1 cellular context compared by ENCODE assay signal in the genomic region with DNA sequence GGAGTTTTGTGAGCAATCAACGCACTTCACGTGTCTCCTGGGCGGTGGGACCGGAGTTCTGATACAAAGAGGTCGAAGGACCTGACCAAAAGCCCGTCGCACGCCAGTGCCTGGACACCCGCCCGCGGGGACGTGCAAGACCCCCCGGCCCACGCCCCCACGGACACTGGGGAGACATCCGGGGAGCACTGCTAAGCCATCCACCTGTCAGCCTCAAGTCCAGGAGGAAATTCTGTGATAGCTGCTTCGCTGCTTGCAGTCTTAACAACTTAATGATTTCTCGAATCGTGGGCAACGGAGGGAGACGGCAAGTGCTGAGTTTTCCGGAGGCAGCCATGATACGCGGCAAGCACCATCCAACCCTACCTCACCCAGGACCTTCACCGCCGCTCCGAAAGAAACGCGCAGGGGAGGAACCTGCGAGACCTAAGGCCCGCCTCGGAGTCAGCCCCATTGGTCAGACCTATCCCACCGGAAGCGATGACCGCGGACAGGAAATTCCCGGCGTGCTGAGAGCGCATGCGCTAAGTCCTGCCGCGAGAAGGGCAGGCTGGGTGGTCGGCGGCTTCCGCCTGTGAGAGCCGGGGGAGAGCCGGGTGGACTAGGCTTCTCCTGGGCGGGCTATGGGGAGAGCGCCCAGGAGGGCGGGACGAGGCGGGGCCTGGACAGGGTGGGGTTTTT.
TF ChIP-seq lines count a peak whose summit lies in the region.

A gene (minus strand): TSS at position 393 of the 681 bp plus-strand sequence. CDS start 56 bp downstream, at position 337.

TF ChIP-seq in HepG2, 621 proteins besides CTCF, POLR2A, EP300 and RAD21 (continued from another document and continues in another):
- TF ChIP-seq, protein P1, sequence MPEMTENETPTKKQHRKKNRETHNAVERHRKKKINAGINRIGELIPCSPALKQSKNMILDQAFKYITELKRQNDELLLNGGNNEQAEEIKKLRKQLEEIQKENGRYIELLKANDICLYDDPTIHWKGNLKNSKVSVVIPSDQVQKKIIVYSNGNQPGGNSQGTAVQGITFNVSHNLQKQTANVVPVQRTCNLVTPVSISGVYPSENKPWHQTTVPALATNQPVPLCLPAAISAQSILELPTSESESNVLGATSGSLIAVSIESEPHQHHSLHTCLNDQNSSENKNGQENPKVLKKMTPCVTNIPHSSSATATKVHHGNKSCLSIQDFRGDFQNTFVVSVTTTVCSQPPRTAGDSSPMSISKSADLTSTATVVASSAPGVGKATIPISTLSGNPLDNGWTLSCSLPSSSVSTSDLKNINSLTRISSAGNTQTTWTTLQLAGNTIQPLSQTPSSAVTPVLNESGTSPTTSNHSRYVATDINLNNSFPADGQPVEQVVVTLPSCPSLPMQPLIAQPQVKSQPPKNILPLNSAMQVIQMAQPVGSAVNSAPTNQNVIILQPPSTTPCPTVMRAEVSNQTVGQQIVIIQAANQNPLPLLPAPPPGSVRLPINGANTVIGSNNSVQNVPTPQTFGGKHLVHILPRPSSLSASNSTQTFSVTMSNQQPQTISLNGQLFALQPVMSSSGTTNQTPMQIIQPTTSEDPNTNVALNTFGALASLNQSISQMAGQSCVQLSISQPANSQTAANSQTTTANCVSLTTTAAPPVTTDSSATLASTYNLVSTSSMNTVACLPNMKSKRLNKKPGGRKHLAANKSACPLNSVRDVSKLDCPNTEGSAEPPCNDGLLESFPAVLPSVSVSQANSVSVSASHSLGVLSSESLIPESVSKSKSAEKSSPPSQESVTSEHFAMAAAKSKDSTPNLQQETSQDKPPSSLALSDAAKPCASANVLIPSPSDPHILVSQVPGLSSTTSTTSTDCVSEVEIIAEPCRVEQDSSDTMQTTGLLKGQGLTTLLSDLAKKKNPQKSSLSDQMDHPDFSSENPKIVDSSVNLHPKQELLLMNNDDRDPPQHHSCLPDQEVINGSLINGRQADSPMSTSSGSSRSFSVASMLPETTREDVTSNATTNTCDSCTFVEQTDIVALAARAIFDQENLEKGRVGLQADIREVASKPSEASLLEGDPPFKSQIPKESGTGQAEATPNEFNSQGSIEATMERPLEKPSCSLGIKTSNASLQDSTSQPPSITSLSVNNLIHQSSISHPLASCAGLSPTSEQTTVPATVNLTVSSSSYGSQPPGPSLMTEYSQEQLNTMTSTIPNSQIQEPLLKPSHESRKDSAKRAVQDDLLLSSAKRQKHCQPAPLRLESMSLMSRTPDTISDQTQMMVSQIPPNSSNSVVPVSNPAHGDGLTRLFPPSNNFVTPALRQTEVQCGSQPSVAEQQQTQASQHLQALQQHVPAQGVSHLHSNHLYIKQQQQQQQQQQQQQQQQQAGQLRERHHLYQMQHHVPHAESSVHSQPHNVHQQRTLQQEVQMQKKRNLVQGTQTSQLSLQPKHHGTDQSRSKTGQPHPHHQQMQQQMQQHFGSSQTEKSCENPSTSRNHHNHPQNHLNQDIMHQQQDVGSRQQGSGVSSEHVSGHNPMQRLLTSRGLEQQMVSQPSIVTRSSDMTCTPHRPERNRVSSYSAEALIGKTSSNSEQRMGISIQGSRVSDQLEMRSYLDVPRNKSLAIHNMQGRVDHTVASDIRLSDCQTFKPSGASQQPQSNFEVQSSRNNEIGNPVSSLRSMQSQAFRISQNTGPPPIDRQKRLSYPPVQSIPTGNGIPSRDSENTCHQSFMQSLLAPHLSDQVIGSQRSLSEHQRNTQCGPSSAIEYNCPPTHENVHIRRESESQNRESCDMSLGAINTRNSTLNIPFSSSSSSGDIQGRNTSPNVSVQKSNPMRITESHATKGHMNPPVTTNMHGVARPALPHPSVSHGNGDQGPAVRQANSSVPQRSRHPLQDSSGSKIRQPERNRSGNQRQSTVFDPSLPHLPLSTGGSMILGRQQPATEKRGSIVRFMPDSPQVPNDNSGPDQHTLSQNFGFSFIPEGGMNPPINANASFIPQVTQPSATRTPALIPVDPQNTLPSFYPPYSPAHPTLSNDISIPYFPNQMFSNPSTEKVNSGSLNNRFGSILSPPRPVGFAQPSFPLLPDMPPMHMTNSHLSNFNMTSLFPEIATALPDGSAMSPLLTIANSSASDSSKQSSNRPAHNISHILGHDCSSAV (CRISPR knock-in tag; IDR thresholded peaks at IDR 0.05; ENCODE audit: borderline replicate concordance): no peak
- TF ChIP-seq PHF8 (CRISPR knock-in tag; IDR thresholded peaks at IDR 0.05) (peak; percentile 88), ZNF660 (CRISPR knock-in tag; IDR thresholded peaks at IDR 0.05; ENCODE audit: borderline replicate concordance, low read depth) (no peak), ZNF44 (CRISPR knock-in tag; IDR thresholded peaks at IDR 0.05) (peak; percentile 92; the same call in 1 of the 2 replicates), CHD4 (IDR thresholded peaks at IDR 0.05; ENCODE audit: borderline replicate concordance, low read length) (no peak), ZBTB7A (CRISPR knock-in tag; IDR thresholded peaks at IDR 0.05) (peak; percentile 54; the same call in 1 of the 2 replicates), ZFX (CRISPR knock-in tag; IDR thresholded peaks at IDR 0.05; ENCODE audit: low read depth) (peak; percentile 63), AKAP8 (CRISPR knock-in tag; IDR thresholded peaks at IDR 0.05) (no peak), CBX5 (CRISPR knock-in tag; IDR thresholded peaks at IDR 0.05; ENCODE audit: borderline replicate concordance) (peak; percentile 29; the same call in 1 of the 2 replicates), ZNF510 (CRISPR knock-in tag; IDR thresholded peaks at IDR 0.05; ENCODE audit: low read depth) (peak; percentile 66; the same call in 1 of the 2 replicates), ZNF335 (CRISPR knock-in tag; IDR thresholded peaks at IDR 0.05) (no peak), MAZ (IDR thresholded peaks at IDR 0.05; ENCODE audit: borderline replicate concordance, low read depth, low read length) (peak; percentile 94; the same call in 1 of the 2 replicates), MAZ (CRISPR knock-in tag; IDR thresholded peaks at IDR 0.05; ENCODE audit: low read depth) (peak; percentile 40; the same call in 1 of the 2 replicates), ZNF20 (CRISPR knock-in tag; IDR thresholded peaks at IDR 0.05) (no peak; the same call in 1 of the 2 replicates), SRSF1 (optimal IDR thresholded peaks at IDR 0.05; ENCODE audit: low read depth, low read length) (peak; percentile 77), ZNF713 (CRISPR knock-in tag; IDR thresholded peaks at IDR 0.05) (no peak), ZNF180 (CRISPR knock-in tag; IDR thresholded peaks at IDR 0.05; ENCODE audit: borderline replicate concordance, low read depth) (peak; percentile 82; the same call in 1 of the 2 replicates), ZNF891 (CRISPR knock-in tag; IDR thresholded peaks at IDR 0.05) (0 out of 2 replicates have a peak, but pooled peaks have one; percentile 14), RBM22 (optimal IDR thresholded peaks at IDR 0.05; ENCODE audit: low read length) (peak; percentile 83), ZBTB3 (CRISPR knock-in tag; IDR thresholded peaks at IDR 0.05; ENCODE audit: borderline replicate concordance, low read depth) (peak; percentile 68; the same call in 1 of the 2 replicates), ZBTB1 (CRISPR knock-in tag; IDR thresholded peaks at IDR 0.05; ENCODE audit: borderline replicate concordance) (no peak; the same call in 1 of the 2 replicates), NCOA1 (CRISPR knock-in tag; IDR thresholded peaks at IDR 0.05) (no peak), NR3C1 (CRISPR knock-in tag; IDR thresholded peaks at IDR 0.05) (no peak)
- TF ChIP-seq, protein P2, sequence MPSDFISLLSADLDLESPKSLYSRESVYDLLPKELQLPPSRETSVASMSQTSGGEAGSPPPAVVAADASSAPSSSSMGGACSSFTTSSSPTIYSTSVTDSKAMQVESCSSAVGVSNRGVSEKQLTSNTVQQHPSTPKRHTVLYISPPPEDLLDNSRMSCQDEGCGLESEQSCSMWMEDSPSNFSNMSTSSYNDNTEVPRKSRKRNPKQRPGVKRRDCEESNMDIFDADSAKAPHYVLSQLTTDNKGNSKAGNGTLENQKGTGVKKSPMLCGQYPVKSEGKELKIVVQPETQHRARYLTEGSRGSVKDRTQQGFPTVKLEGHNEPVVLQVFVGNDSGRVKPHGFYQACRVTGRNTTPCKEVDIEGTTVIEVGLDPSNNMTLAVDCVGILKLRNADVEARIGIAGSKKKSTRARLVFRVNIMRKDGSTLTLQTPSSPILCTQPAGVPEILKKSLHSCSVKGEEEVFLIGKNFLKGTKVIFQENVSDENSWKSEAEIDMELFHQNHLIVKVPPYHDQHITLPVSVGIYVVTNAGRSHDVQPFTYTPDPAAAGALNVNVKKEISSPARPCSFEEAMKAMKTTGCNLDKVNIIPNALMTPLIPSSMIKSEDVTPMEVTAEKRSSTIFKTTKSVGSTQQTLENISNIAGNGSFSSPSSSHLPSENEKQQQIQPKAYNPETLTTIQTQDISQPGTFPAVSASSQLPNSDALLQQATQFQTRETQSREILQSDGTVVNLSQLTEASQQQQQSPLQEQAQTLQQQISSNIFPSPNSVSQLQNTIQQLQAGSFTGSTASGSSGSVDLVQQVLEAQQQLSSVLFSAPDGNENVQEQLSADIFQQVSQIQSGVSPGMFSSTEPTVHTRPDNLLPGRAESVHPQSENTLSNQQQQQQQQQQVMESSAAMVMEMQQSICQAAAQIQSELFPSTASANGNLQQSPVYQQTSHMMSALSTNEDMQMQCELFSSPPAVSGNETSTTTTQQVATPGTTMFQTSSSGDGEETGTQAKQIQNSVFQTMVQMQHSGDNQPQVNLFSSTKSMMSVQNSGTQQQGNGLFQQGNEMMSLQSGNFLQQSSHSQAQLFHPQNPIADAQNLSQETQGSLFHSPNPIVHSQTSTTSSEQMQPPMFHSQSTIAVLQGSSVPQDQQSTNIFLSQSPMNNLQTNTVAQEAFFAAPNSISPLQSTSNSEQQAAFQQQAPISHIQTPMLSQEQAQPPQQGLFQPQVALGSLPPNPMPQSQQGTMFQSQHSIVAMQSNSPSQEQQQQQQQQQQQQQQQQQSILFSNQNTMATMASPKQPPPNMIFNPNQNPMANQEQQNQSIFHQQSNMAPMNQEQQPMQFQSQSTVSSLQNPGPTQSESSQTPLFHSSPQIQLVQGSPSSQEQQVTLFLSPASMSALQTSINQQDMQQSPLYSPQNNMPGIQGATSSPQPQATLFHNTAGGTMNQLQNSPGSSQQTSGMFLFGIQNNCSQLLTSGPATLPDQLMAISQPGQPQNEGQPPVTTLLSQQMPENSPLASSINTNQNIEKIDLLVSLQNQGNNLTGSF (CRISPR knock-in tag; IDR thresholded peaks at IDR 0.05): peak; percentile 81
- TF ChIP-seq, protein P3, sequence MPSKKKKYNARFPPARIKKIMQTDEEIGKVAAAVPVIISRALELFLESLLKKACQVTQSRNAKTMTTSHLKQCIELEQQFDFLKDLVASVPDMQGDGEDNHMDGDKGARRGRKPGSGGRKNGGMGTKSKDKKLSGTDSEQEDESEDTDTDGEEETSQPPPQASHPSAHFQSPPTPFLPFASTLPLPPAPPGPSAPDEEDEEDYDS (CRISPR knock-in tag; IDR thresholded peaks at IDR 0.05): peak; percentile 92
- TF ChIP-seq, protein P4, sequence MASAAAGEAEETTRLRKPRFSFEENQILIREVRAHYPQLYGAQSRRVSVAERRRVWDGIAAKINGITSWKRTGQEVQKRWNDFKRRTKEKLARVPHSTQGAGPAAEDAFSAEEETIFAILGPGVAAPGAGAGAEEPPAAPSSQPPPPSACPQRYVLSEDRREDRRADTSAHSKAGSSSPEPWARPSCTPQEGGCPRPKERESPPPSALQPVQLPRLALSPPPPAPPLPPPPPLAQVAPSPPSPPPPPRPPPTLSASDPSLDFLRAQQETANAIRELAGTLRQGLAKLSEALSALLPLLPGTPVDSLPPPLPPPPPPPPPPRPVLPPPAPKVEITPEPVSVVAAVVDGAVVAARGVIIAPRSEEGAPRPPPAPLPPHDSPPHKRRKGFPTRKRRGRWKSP (CRISPR knock-in tag; IDR thresholded peaks at IDR 0.05): peak; percentile 34
- TF ChIP-seq, protein P5, sequence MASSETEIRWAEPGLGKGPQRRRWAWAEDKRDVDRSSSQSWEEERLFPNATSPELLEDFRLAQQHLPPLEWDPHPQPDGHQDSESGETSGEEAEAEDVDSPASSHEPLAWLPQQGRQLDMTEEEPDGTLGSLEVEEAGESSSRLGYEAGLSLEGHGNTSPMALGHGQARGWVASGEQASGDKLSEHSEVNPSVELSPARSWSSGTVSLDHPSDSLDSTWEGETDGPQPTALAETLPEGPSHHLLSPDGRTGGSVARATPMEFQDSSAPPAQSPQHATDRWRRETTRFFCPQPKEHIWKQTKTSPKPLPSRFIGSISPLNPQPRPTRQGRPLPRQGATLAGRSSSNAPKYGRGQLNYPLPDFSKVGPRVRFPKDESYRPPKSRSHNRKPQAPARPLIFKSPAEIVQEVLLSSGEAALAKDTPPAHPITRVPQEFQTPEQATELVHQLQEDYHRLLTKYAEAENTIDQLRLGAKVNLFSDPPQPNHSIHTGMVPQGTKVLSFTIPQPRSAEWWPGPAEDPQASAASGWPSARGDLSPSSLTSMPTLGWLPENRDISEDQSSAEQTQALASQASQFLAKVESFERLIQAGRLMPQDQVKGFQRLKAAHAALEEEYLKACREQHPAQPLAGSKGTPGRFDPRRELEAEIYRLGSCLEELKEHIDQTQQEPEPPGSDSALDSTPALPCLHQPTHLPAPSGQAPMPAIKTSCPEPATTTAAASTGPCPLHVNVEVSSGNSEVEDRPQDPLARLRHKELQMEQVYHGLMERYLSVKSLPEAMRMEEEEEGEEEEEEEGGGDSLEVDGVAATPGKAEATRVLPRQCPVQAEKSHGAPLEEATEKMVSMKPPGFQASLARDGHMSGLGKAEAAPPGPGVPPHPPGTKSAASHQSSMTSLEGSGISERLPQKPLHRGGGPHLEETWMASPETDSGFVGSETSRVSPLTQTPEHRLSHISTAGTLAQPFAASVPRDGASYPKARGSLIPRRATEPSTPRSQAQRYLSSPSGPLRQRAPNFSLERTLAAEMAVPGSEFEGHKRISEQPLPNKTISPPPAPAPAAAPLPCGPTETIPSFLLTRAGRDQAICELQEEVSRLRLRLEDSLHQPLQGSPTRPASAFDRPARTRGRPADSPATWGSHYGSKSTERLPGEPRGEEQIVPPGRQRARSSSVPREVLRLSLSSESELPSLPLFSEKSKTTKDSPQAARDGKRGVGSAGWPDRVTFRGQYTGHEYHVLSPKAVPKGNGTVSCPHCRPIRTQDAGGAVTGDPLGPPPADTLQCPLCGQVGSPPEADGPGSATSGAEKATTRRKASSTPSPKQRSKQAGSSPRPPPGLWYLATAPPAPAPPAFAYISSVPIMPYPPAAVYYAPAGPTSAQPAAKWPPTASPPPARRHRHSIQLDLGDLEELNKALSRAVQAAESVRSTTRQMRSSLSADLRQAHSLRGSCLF (CRISPR knock-in tag; IDR thresholded peaks at IDR 0.05; ENCODE audit: borderline replicate concordance): 0 out of 2 replicates have a peak, but pooled peaks have one; percentile 65
- TF ChIP-seq, protein P6, sequence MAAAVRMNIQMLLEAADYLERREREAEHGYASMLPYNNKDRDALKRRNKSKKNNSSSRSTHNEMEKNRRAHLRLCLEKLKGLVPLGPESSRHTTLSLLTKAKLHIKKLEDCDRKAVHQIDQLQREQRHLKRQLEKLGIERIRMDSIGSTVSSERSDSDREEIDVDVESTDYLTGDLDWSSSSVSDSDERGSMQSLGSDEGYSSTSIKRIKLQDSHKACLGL (CRISPR knock-in tag; IDR thresholded peaks at IDR 0.05): peak; percentile 73; the same call in 1 of the 2 replicates
